Comparison of ENCODE assay signal across 15 cellular contexts in the genomic region with DNA sequence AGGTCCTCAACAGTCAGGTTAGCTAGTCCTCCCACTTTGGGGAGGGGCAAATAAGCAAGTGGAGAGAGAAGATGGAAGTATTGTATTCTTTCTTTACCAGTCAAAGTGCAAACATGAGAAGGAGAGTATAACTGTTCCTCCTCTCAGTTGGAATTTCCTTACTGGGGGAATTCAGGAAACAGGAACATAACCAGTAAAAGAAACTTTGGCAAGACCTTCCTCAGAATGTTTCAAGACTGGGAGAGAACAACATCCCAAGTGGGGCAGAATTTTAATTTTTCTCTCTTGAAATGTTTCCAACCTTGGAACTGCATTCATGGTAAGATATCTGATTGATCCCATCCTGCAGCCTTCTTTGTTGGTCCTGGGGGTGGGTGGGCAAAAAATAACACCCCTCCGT.
A peak's percentile ranks its signal among the peaks of the same experiment; 100 is the strongest.
DNase-seq lines count a peak whose midpoint lies in the region; ATAC-seq and TF ChIP-seq lines count a peak whose summit lies in the region.
"Had no signal": no experiment of that assay in that cellular context is flagged by ENCODE, and none has a peak within 500 bp of the region (broad histone marks: within the 10 kb centered on the region; RNA-seq: fewer than 3 reads in every experiment).

No MANE protein-coding gene starts in this region.

- no peak for TF ChIP-seq POLR2A in gastrocnemius medialis (IDR thresholded peaks at IDR 0.05)

- no peaks in the 10 kb centered on the region for H3K27me3 Mint-ChIP-seq in glutamatergic neuron (ENCODE audit: unreplicated experiment)
- H3K27me3 Mint-ChIP-seq: activated naive CD8-positive, alpha-beta T cell treated with anti-CD3 and anti-CD28 coated beads for 36 hours had no signal

- H3K27ac ChIP-seq in SK-N-SH (ENCODE audit: low read depth in 2 of 2, low read length in 1 of 2), result peak overlapping the region in 1 of 2 experiments; percentile 76; a peak in 3 of 4 replicates
- peak overlapping the region; percentile 23 to 61 for H3K27ac ChIP-seq in right atrium auricular region
- H3K27ac ChIP-seq in gastrocnemius medialis, result peak overlapping the region; percentile 58 to 77 (median 68)
- no peak overlapping the region for H3K27ac ChIP-seq in aorta (ENCODE audit: low read depth in 1 of 2, low read length in 2 of 2)
- H3K27ac ChIP-seq: 22Rv1 had no signal

- peaks cover 2 to 25% of the 10 kb centered on the region in 2 experiments; a peak in 2 of 4 replicates for H3K4me1 ChIP-seq in SK-N-SH (ENCODE audit: control insufficient read depth in 1 of 2, insufficient read depth in 2 of 2, low read depth in 1 of 2, low read length in 1 of 2)
- peaks cover 0 to 32% of the 10 kb centered on the region in 2 donors for H3K4me1 ChIP-seq in right atrium auricular region
- H3K4me1 ChIP-seq in gastrocnemius medialis, result peaks cover 0 to 13% of the 10 kb centered on the region in 2 donors
- peaks cover 0 to 12% of the 10 kb centered on the region in 2 donors for H3K4me1 ChIP-seq in aorta (ENCODE audit: control insufficient read depth in 1 of 2, insufficient read depth in 2 of 2, low read length in 2 of 2)

- in situ Hi-C loops in gastrocnemius medialis (cut with MboI; ENCODE audit: low sequenced_read_pairs in 4 of 4), result no loop called here

- peaks cover 12% of the 10 kb centered on the region for H3F3A ChIP-seq in SK-N-SH (replicated peaks; ENCODE audit: insufficient read depth)

- H3K27me3 ChIP-seq in SK-N-SH (ENCODE audit: insufficient read depth), result no peaks in the 10 kb centered on the region
- H3K27me3 ChIP-seq in right atrium auricular region, result no peaks in the 10 kb centered on the region
- H3K27me3 ChIP-seq in gastrocnemius medialis, result no peaks in the 10 kb centered on the region
- H3K27me3 ChIP-seq in aorta (ENCODE audit: control insufficient read depth in 1 of 2, insufficient read depth in 2 of 2, low read length in 1 of 2), result no peaks in the 10 kb centered on the region

- TF ChIP-seq RAD21 in SK-N-SH (IDR thresholded peaks at IDR 0.05; ENCODE audit: low read length), result no peak

- WGBS in SK-N-SH (ENCODE audit: low lambda C conversion rate), result 0% methylated on average over 1 of the region's 1 CpG
- 0 to 7% methylated on average over 1 of the region's 1 CpG for WGBS in aorta, 2 donors

- H3K79me2 ChIP-seq in SK-N-SH (ENCODE audit: insufficient read depth), result no peaks in the 10 kb centered on the region

- TF ChIP-seq CTCF in SK-N-SH (IDR thresholded peaks at IDR 0.05), result no peak
- TF ChIP-seq CTCF in right atrium auricular region (IDR thresholded peaks at IDR 0.05), result no peak
- no peak for TF ChIP-seq CTCF in gastrocnemius medialis (IDR thresholded peaks at IDR 0.05 in 4 of 5, conservative IDR thresholded peaks at IDR 0.05 in 1 of 5)
- TF ChIP-seq CTCF in glutamatergic neuron (IDR thresholded peaks at IDR 0.05; ENCODE audit: partially characterized antibody, unreplicated experiment), result no peak

- peaks cover 14% of the 10 kb centered on the region for H3K4me1 Mint-ChIP-seq in glutamatergic neuron (ENCODE audit: low read depth, unreplicated experiment)
- H3K4me1 Mint-ChIP-seq: activated naive CD8-positive, alpha-beta T cell treated with anti-CD3 and anti-CD28 coated beads for 36 hours; naive B cell had no signal

- POLR2A ChIA-PET in SK-N-SH (lab: Yijun Ruan, JAX), result no interaction called here

- CTCF ChIA-PET in SK-N-SH (lab: Yijun Ruan, JAX), result no interaction called here

- H3K36me3 ChIP-seq in SK-N-SH (replicated peaks in 1 of 2; ENCODE audit: control insufficient read depth in 1 of 2, insufficient read depth in 2 of 2, low read length in 1 of 2) (no peaks in the 10 kb centered on the region), right atrium auricular region (no peaks in the 10 kb centered on the region), gastrocnemius medialis (no peaks in the 10 kb centered on the region), aorta (ENCODE audit: control insufficient read depth in 1 of 2, insufficient read depth in 2 of 2, low read length in 1 of 2) (no peaks in the 10 kb centered on the region)

- H3K4me3 Mint-ChIP-seq in glutamatergic neuron (ENCODE audit: unreplicated experiment), result no peak overlapping the region
- H3K4me3 Mint-ChIP-seq: activated naive CD8-positive, alpha-beta T cell treated with anti-CD3 and anti-CD28 coated beads for 36 hours; activated T-helper 1 cell treated with anti-CD3 and anti-CD28 coated beads, Interleukin-12 subunit alpha, Interleukin-12 subunit beta, Interleukin-2, Interleukin-4 antibody, amounts not matched to agents 30 ng/mL and 10 ng/mL and 1 ng/mL, durations not matched to agents 14 hours and 24 hours and 36 hours had no signal

- no peaks in the 10 kb centered on the region for H3K9me3 ChIP-seq in SK-N-SH
- H3K9me3 ChIP-seq in right atrium auricular region, result no peaks in the 10 kb centered on the region
- H3K9me3 ChIP-seq in gastrocnemius medialis, result no peaks in the 10 kb centered on the region
- H3K9me3 ChIP-seq in aorta (ENCODE audit: control insufficient read depth, low read length), result no peaks in the 10 kb centered on the region

- no peaks in the 10 kb centered on the region for H3K36me3 Mint-ChIP-seq in glutamatergic neuron (ENCODE audit: unreplicated experiment)
- H3K36me3 Mint-ChIP-seq: activated naive CD8-positive, alpha-beta T cell treated with anti-CD3 and anti-CD28 coated beads for 36 hours had no signal

- peak overlapping the region; percentile 43; the same call in 1 of the 2 replicates for H3K4me2 ChIP-seq in SK-N-SH

- H3K9ac ChIP-seq in SK-N-SH, result no peak overlapping the region

- DNase-seq in SK-N-SH (no peak), right atrium auricular region (ENCODE audit: low spot score) (no peak), gastrocnemius medialis (no peak), aorta (no peak), NCI-H1048 (lab: John Stamatoyannopoulos, UW) (no peak), glutamatergic neuron (no peak), kidney tubule cell (ENCODE audit: low spot score) (no peak)
- DNase-seq: activated naive CD8-positive, alpha-beta T cell treated with anti-CD3 and anti-CD28 coated beads for 36 hours; AML-193; naive B cell; NCI-H2029 had no signal

- H3K9me2 ChIP-seq in SK-N-SH, result no peaks in the 10 kb centered on the region

- no peaks in the 10 kb centered on the region for H3K9me3 Mint-ChIP-seq in glutamatergic neuron (ENCODE audit: unreplicated experiment)
- H3K9me3 Mint-ChIP-seq: activated naive CD8-positive, alpha-beta T cell treated with anti-CD3 and anti-CD28 coated beads for 36 hours; activated T-helper 1 cell treated with anti-CD3 and anti-CD28 coated beads, Interleukin-12 subunit alpha, Interleukin-12 subunit beta, Interleukin-2, Interleukin-4 antibody, amounts not matched to agents 30 ng/mL and 10 ng/mL and 1 ng/mL, durations not matched to agents 14 hours and 24 hours and 36 hours; naive B cell had no signal

- no peak; the same call in 2 of the 3 replicates for ATAC-seq in SK-N-SH treated with all-trans-retinoic acid at 6 μM for 48 hours
- ATAC-seq in gastrocnemius medialis, result no peak
- peak; percentile 43 for ATAC-seq in aorta (ENCODE audit: low FRiP score)
- ATAC-seq: K562 had no signal

- no peak overlapping the region for H3K27ac Mint-ChIP-seq in glutamatergic neuron (ENCODE audit: unreplicated experiment)
- H3K27ac Mint-ChIP-seq: activated naive CD8-positive, alpha-beta T cell treated with anti-CD3 and anti-CD28 coated beads for 36 hours; activated T-helper 1 cell treated with anti-CD3 and anti-CD28 coated beads, Interleukin-12 subunit alpha, Interleukin-12 subunit beta, Interleukin-2, Interleukin-4 antibody, amounts not matched to agents 30 ng/mL and 10 ng/mL and 1 ng/mL, durations not matched to agents 14 hours and 24 hours and 36 hours had no signal

- TF ChIP-seq EP300 in SK-N-SH (IDR thresholded peaks at IDR 0.05; ENCODE audit: borderline replicate concordance in 1 of 2, low read depth in 1 of 2, low read length in 1 of 2), result no peak

- intact Hi-C loops in gastrocnemius medialis (cut with DNase I; ENCODE audit: low total_unique reads) (no loop called here), aorta (cut with DNase I) (no loop called here)

- no peak overlapping the region for H3K4me3 ChIP-seq in SK-N-SH (ENCODE audit: low read depth in 2 of 2, low read length in 1 of 2)
- H3K4me3 ChIP-seq in right atrium auricular region, result no peak overlapping the region
- no peak overlapping the region for H3K4me3 ChIP-seq in gastrocnemius medialis
- H3K4me3 ChIP-seq in aorta (ENCODE audit: low read length in 2 of 2), result no peak overlapping the region
- H3K4me3 ChIP-seq: K562 had no signal

- H2AFZ ChIP-seq in SK-N-SH (ENCODE audit: low read depth), result peak overlapping the region; percentile 67; the same call in 1 of the 2 replicates

- H4K20me1 ChIP-seq in SK-N-SH (ENCODE audit: insufficient read depth), result no peaks in the 10 kb centered on the region

TF ChIP-seq in SK-N-SH, 30 proteins besides CTCF, POLR2A, EP300 and RAD21 (continues in another document):
- TF ChIP-seq TCF12 (IDR thresholded peaks at IDR 0.05) (no peak), GATA2 (CRISPR knock-in tag; IDR thresholded peaks at IDR 0.05) (no peak), RCOR1 (IDR thresholded peaks at IDR 0.05; ENCODE audit: low read length) (no peak), RXRA (IDR thresholded peaks at IDR 0.05; ENCODE audit: borderline replicate concordance, low read depth) (no peak), TAF1 (IDR thresholded peaks at IDR 0.05; ENCODE audit: borderline replicate concordance, low read depth, low read length) (no peak)

TF ChIP-seq in SK-N-SH treated with all-trans-retinoic acid at 6 μM for 48 hours, 23 proteins besides CTCF, POLR2A, EP300 and RAD21 (continues in another document):
- TF ChIP-seq, protein P1, sequence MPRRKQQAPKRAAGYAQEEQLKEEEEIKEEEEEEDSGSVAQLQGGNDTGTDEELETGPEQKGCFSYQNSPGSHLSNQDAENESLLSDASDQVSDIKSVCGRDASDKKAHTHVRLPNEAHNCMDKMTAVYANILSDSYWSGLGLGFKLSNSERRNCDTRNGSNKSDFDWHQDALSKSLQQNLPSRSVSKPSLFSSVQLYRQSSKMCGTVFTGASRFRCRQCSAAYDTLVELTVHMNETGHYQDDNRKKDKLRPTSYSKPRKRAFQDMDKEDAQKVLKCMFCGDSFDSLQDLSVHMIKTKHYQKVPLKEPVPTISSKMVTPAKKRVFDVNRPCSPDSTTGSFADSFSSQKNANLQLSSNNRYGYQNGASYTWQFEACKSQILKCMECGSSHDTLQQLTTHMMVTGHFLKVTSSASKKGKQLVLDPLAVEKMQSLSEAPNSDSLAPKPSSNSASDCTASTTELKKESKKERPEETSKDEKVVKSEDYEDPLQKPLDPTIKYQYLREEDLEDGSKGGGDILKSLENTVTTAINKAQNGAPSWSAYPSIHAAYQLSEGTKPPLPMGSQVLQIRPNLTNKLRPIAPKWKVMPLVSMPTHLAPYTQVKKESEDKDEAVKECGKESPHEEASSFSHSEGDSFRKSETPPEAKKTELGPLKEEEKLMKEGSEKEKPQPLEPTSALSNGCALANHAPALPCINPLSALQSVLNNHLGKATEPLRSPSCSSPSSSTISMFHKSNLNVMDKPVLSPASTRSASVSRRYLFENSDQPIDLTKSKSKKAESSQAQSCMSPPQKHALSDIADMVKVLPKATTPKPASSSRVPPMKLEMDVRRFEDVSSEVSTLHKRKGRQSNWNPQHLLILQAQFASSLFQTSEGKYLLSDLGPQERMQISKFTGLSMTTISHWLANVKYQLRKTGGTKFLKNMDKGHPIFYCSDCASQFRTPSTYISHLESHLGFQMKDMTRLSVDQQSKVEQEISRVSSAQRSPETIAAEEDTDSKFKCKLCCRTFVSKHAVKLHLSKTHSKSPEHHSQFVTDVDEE (CRISPR knock-in tag; IDR thresholded peaks at IDR 0.05), result no peak

Comparison
In these comparisons a context has a peak if more than half of its experiments do, and no peak if none do; other contexts are left out.
1. H3K27ac ChIP-seq: peak in right atrium auricular region (2 of 2) and gastrocnemius medialis (4 of 4); none in aorta (0 of 2).